28 cellular contexts compared by ENCODE assay signal in genomic region chr7:123612024-123612423, GRCh38. TPM values are rescaled to one million over a fixed set of nuclear protein-coding genes. Genes with fewer than 3 reads are reported as not detected.
"Had no signal": no experiment of that assay in that cellular context is flagged by ENCODE, and none has a peak within 500 bp of the region (broad histone marks: within the 10 kb centered on the region; RNA-seq: fewer than 3 reads in every experiment).

No MANE protein-coding gene starts in this region.

- H3K4me3 Mint-ChIP-seq: activated naive CD4-positive, alpha-beta T cell treated with anti-CD3 and anti-CD28 coated beads for 36 hours; activated naive CD8-positive, alpha-beta T cell treated with anti-CD3 and anti-CD28 coated beads, Interleukin-2, amount 10 ng/mL, durations not matched to agents 7 days and 5 days; activated T-cell treated with anti-CD3 and anti-CD28 coated beads, Interleukin-2, amount 50 U/mL, for 72 hours; naive B cell had no signal

- H3K36me3 Mint-ChIP-seq: activated naive CD8-positive, alpha-beta T cell treated with anti-CD3 and anti-CD28 coated beads, Interleukin-2, amount 10 ng/mL, durations not matched to agents 7 days and 5 days; naive B cell had no signal

- H3K36me3 ChIP-seq: lower lobe of right lung, sigmoid colon, upper lobe of left lung had no signal

- H3K27ac Mint-ChIP-seq: activated naive CD4-positive, alpha-beta T cell treated with anti-CD3 and anti-CD28 coated beads for 36 hours; activated naive CD8-positive, alpha-beta T cell treated with anti-CD3 and anti-CD28 coated beads, Interleukin-2, amount 10 ng/mL, durations not matched to agents 7 days and 5 days; activated T-cell treated with anti-CD3 and anti-CD28 coated beads, Interleukin-2, amount 50 U/mL, for 72 hours; naive B cell had no signal

- H3K9me3 ChIP-seq: lower lobe of right lung, mucosa of descending colon, sigmoid colon, upper lobe of left lung had no signal

- FAIRE-seq: bronchial epithelial cell, islet of Langerhans had no signal

- H3K27me3 ChIP-seq: sigmoid colon, upper lobe of left lung had no signal

- H3K4me3 ChIP-seq: lower lobe of right lung, mucosa of descending colon, sigmoid colon, upper lobe of left lung had no signal

- H3K4me1 ChIP-seq: foreskin keratinocyte, lower lobe of right lung had no signal

- DNase-seq: activated CD4-positive, alpha-beta T cell treated with anti-CD3 and anti-CD28 coated beads for 4 hours; activated CD4-positive, alpha-beta T cell treated with anti-CD3 and anti-CD28 coated beads, Interleukin-2, amount 50 U/mL, for 48 hours; activated CD4-positive, CD25-positive, alpha-beta regulatory T cell; activated effector memory CD4-positive, alpha-beta T cell treated with Interleukin-2 at 50 U/mL for 16 hours; activated naive CD4-positive, alpha-beta T cell treated with anti-CD3 and anti-CD28 coated beads for 36 hours; activated naive CD8-positive, alpha-beta T cell treated with anti-CD3 and anti-CD28 coated beads, Interleukin-2, amount 10 ng/mL, durations not matched to agents 7 days and 5 days; activated T-cell treated with anti-CD3 and anti-CD28 coated beads, Interleukin-2, amount 50 U/mL, for 72 hours; amniotic stem cell; cortex of kidney; foreskin keratinocyte; hypothalamus; lower lobe of right lung; mesendoderm; mucosa of descending colon; naive B cell; nucleus accumbens; sigmoid colon; stimulated activated CD4-positive, alpha-beta T cell treated with anti-CD3 and anti-CD28 coated beads, Interleukin-4, amount 100 ng/mL, for 24 hours; stimulated activated naive CD4-positive, alpha-beta T cell treated with Interleukin-2 at 50 U/mL for 16 hours; T1000; upper lobe of left lung had no signal

- H3K27ac ChIP-seq: foreskin keratinocyte, lower lobe of right lung, sigmoid colon, upper lobe of left lung had no signal

- ATAC-seq: activated T-cell treated with anti-CD3 and anti-CD28 coated beads, Interleukin-2, amount 50 U/mL, for 72 hours; foreskin keratinocyte; lower lobe of right lung; mucosa of descending colon had no signal

- H3K9me3 Mint-ChIP-seq: activated naive CD4-positive, alpha-beta T cell treated with anti-CD3 and anti-CD28 coated beads for 36 hours; activated naive CD8-positive, alpha-beta T cell treated with anti-CD3 and anti-CD28 coated beads, Interleukin-2, amount 10 ng/mL, durations not matched to agents 7 days and 5 days; activated T-cell treated with anti-CD3 and anti-CD28 coated beads, Interleukin-2, amount 50 U/mL, for 72 hours had no signal

- H3K4me1 Mint-ChIP-seq: activated naive CD8-positive, alpha-beta T cell treated with anti-CD3 and anti-CD28 coated beads, Interleukin-2, amount 10 ng/mL, durations not matched to agents 7 days and 5 days; naive B cell had no signal

RNA-seq across cellular contexts. Expression of gene ASB15, which starts 10.4 kb away (rescaled TPM):
- total RNA-seq: activated naive CD4-positive, alpha-beta T cell treated with anti-CD3 and anti-CD28 coated beads for 36 hours; activated naive CD8-positive, alpha-beta T cell treated with anti-CD3 and anti-CD28 coated beads, Interleukin-2, amount 10 ng/mL, durations not matched to agents 7 days and 5 days; activated T-cell treated with anti-CD3 and anti-CD28 coated beads, Interleukin-2, amount 50 U/mL, for 72 hours; bronchial epithelial cell; epithelial cell of proximal tubule; fibroblast of lung; foreskin keratinocyte; lower lobe of right lung; mucosa of descending colon; sigmoid colon; subcutaneous adipose tissue; T-helper 1 cell treated with Interleukin-12 subunit alpha and Interleukin-12 subunit beta and Interleukin-4 antibody, amounts not matched to agents 30 ng/mL and 1 ng/mL, for 36 hours; upper lobe of left lung had no signal
- polyA plus RNA-seq: fibroblast of lung, foreskin keratinocyte, neural cell, sigmoid colon had no signal

RNA-seq across cellular contexts. Expression of gene LMOD2, which starts 43.6 kb away (rescaled TPM):
- total RNA-seq: activated naive CD4-positive, alpha-beta T cell treated with anti-CD3 and anti-CD28 coated beads for 36 hours; activated naive CD8-positive, alpha-beta T cell treated with anti-CD3 and anti-CD28 coated beads, Interleukin-2, amount 10 ng/mL, durations not matched to agents 7 days and 5 days; activated T-cell treated with anti-CD3 and anti-CD28 coated beads, Interleukin-2, amount 50 U/mL, for 72 hours; bronchial epithelial cell; epithelial cell of proximal tubule; fibroblast of lung; foreskin keratinocyte; lower lobe of right lung; sigmoid colon; subcutaneous adipose tissue; T-helper 1 cell treated with Interleukin-12 subunit alpha and Interleukin-12 subunit beta and Interleukin-4 antibody, amounts not matched to agents 30 ng/mL and 1 ng/mL, for 36 hours; upper lobe of left lung had no signal
- polyA plus RNA-seq: fibroblast of lung, foreskin keratinocyte, neural cell had no signal
